Comparison of ENCODE assay signal across 8 cellular contexts in genomic region chr10:62815373-62816111, GRCh38. TPM values are rescaled to one million over a fixed set of nuclear protein-coding genes. Genes with fewer than 3 reads are reported as not detected.
A peak's percentile ranks its signal among the peaks of the same experiment; 100 is the strongest.
DNase-seq lines count a peak whose midpoint lies in the region; ATAC-seq and TF ChIP-seq lines count a peak whose summit lies in the region.

No MANE protein-coding gene starts in this region.

- DNase-seq in DMS 273 (lab: John Stamatoyannopoulos, UW; ENCODE audit: unreplicated experiment) (peak; percentile 45), DMS 273 treated with DMSO at 0.1 percent for 48 hours (lab: John Stamatoyannopoulos, UW) (no peak), heart right ventricle (peak in 1 of 2 donors; percentile 9), retina (peak; percentile 73), putamen (ENCODE audit: low spot score) (no peak), AML-193 (lab: John Stamatoyannopoulos, UW) (no peak), NCI-H2196 treated with DMSO at 0.1 percent for 48 hours (lab: John Stamatoyannopoulos, UW; ENCODE audit: unreplicated experiment) (no peak)
- peak; percentile 41 to 42 for DNase-seq in activated T-cell treated with anti-CD3 and anti-CD28 coated beads, Interleukin-2, amount 50 U/mL, for 72 hours

- H3K4me3 Mint-ChIP-seq in activated T-cell treated with anti-CD3 and anti-CD28 coated beads, Interleukin-2, amount 50 U/mL, for 72 hours, result peak overlapping the region; percentile 92

- H3K4me3 ChIP-seq in heart right ventricle, result peak overlapping the region; percentile 54 to 94 (median 74)

- peaks cover 28 to 31% of the 10 kb centered on the region in 2 donors for H3K36me3 Mint-ChIP-seq in activated T-cell treated with anti-CD3 and anti-CD28 coated beads, Interleukin-2, amount 50 U/mL, for 72 hours (ENCODE audit: insufficient read depth in 2 of 2)

- no peaks in the 10 kb centered on the region for H3K9me3 Mint-ChIP-seq in activated T-cell treated with anti-CD3 and anti-CD28 coated beads, Interleukin-2, amount 50 U/mL, for 72 hours

- peak overlapping the region in 7 of 10 donors; percentile 79 to 93 (median 82) for H3K27ac ChIP-seq in heart right ventricle

- peak overlapping the region; percentile 96 for H3K27ac Mint-ChIP-seq in activated T-cell treated with anti-CD3 and anti-CD28 coated beads, Interleukin-2, amount 50 U/mL, for 72 hours

- peaks cover 0 to 7% (median 0%) of the 10 kb centered on the region in 9 donors for H3K36me3 ChIP-seq in heart right ventricle

- ATAC-seq in activated T-cell treated with anti-CD3 and anti-CD28 coated beads, Interleukin-2, amount 50 U/mL, for 72 hours (replicated peaks in 1 of 2), result no peak
- no peak for ATAC-seq in heart right ventricle

- peaks cover 2 to 49% (median 44%) of the 10 kb centered on the region in 9 donors for H3K4me1 ChIP-seq in heart right ventricle

- TF ChIP-seq CTCF in heart right ventricle (IDR thresholded peaks at IDR 0.05), result no peak

- H3K27me3 ChIP-seq in heart right ventricle, result peaks cover 0 to 57% (median 39%) of the 10 kb centered on the region in 7 donors

- H3K4me1 Mint-ChIP-seq in activated T-cell treated with anti-CD3 and anti-CD28 coated beads, Interleukin-2, amount 50 U/mL, for 72 hours (ENCODE audit: low read depth), result peaks cover 69% of the 10 kb centered on the region

- intact Hi-C loops in heart right ventricle (cut with DNase I), result loop anchor here in 9 of 10 donors (2.0 to 10.0 kb wide), 15 partner anchors 53 to 381 kb away; no protein-coding TSS in a partner anchor

- WGBS in heart right ventricle, 2 donors, result 1 to 2% methylated on average over 61 of the region's 61 CpGs

- peaks cover 13% of the 10 kb centered on the region for H3K27me3 Mint-ChIP-seq in activated T-cell treated with anti-CD3 and anti-CD28 coated beads, Interleukin-2, amount 50 U/mL, for 72 hours (ENCODE audit: low read depth)

- no peaks in the 10 kb centered on the region for H3K9me3 ChIP-seq in heart right ventricle

RNA-seq across cellular contexts. Expression of gene EGR2, which starts 0.6 kb away (rescaled TPM):
- total RNA-seq in activated T-cell treated with anti-CD3 and anti-CD28 coated beads, Interleukin-2, amount 50 U/mL, for 72 hours, result 10 to 100 TPM; 64.3 to 76.7 TPM
- total RNA-seq in heart right ventricle, result 10 to 100 TPM in 1 of 10 donors, 1 to 10 TPM in 7, under 1 TPM in 2; 0.49 to 19.3 (median 3.6) TPM
- polyA plus RNA-seq in heart right ventricle, result 1 to 10 TPM in 1 of 2 donors, under 1 TPM in 1; 0.99 to 2.2 TPM

RNA-seq across cellular contexts. Expression of gene ADO, which starts 11.0 kb away (rescaled TPM):
- total RNA-seq in activated T-cell treated with anti-CD3 and anti-CD28 coated beads, Interleukin-2, amount 50 U/mL, for 72 hours, result 10 to 100 TPM; 26.3 to 33.4 TPM
- total RNA-seq in heart right ventricle, result 10 to 100 TPM; 14.9 to 21.0 (median 17.5) TPM
- 10 to 100 TPM in 1 of 2 donors, 1 to 10 TPM in 1; 5.1 to 14.6 TPM for polyA plus RNA-seq in heart right ventricle

Comparison
In these comparisons a context has a peak if more than half of its experiments do, and no peak if none do; other contexts are left out.
1. DNase-seq: peak in DMS 273 (single experiment), activated T-cell treated with anti-CD3 and anti-CD28 coated beads, Interleukin-2, amount 50 U/mL, for 72 hours (2 of 2) and retina (single experiment); none in DMS 273 treated with DMSO at 0.1 percent for 48 hours (single experiment), putamen (single experiment), AML-193 (0 of 2) and NCI-H2196 treated with DMSO at 0.1 percent for 48 hours (single experiment).